In genomic region chr7:108109216-108109908, GRCh38 we compare ENCODE assay signal across 8 cellular contexts. TPM values are rescaled to one million over a fixed set of nuclear protein-coding genes. Genes with fewer than 3 reads are reported as not detected.
A peak's percentile ranks its signal among the peaks of the same experiment; 100 is the strongest.
DNase-seq lines count a peak whose midpoint lies in the region; ATAC-seq, FAIRE-seq and TF ChIP-seq lines count a peak whose summit lies in the region.

No MANE protein-coding gene starts in this region.

- no peak overlapping the region for H3K4me3 ChIP-seq in Karpas-422 (ENCODE audit: low read length)
- no peak overlapping the region for H3K4me3 ChIP-seq in WI38 (ENCODE audit: low read depth, low read length)
- no peak overlapping the region for H3K4me3 ChIP-seq in liver (ENCODE audit: low read depth in 1 of 3, low read length in 3 of 3)

- H3K36me3 ChIP-seq in Karpas-422 (ENCODE audit: insufficient read depth, low read length): no peaks in the 10 kb centered on the region
- no peaks in the 10 kb centered on the region for H3K36me3 ChIP-seq in liver (ENCODE audit: control insufficient read depth in 4 of 4, insufficient read depth in 3 of 4, low read depth in 1 of 4, low read length in 3 of 4)

- TF ChIP-seq POLR2A in GM12891 (IDR thresholded peaks at IDR 0.05; ENCODE audit: low read depth, low read length): no peak
- no peak for TF ChIP-seq POLR2A in GM18505 (IDR thresholded peaks at IDR 0.05; ENCODE audit: borderline replicate concordance, extremely low read depth, insufficient read depth, insufficient read length)

- H3K9me2 ChIP-seq in Karpas-422 (replicated peaks; ENCODE audit: insufficient read depth, low read length): no peaks in the 10 kb centered on the region

- TF ChIP-seq CTCF in WI38 (IDR thresholded peaks at IDR 0.05; ENCODE audit: low read depth, low read length): 0 out of 2 replicates have a peak, but pooled peaks have one; percentile 3
- TF ChIP-seq CTCF in liver (IDR thresholded peaks at IDR 0.05; ENCODE audit: low read depth, low read length, missing input control): peak; percentile 22

- no peaks in the 10 kb centered on the region for H3K4me1 ChIP-seq in Karpas-422 (ENCODE audit: low read length)
- peaks cover 0 to 8% (median 4%) of the 10 kb centered on the region in 4 donors for H3K4me1 ChIP-seq in liver (ENCODE audit: control insufficient read depth in 4 of 4, insufficient read depth in 4 of 4, low read length in 3 of 4)

- no peak for ATAC-seq in GM18505 (IDR thresholded peaks at IDR 0.05; ENCODE audit: unreplicated experiment)

- no peaks in the 10 kb centered on the region for H3K27me3 ChIP-seq in Karpas-422 (ENCODE audit: low read length)
- H3K27me3 ChIP-seq in liver (ENCODE audit: control insufficient read depth in 4 of 4, insufficient read depth in 4 of 4, low read length in 3 of 4): no peaks in the 10 kb centered on the region

- DNase-seq in AML-193 (lab: John Stamatoyannopoulos, UW) (peak; percentile 22 to 30), GM12891 (ENCODE audit: insufficient read length, low spot score) (no peak), Karpas-422 (peak; percentile 48), activated gamma-delta T cell treated with Interleukin-2 at 50 U/mL for 16 hours (no peak), GOT3 (lab: John Stamatoyannopoulos, UW) (no peak)

- no peak overlapping the region for H2AFZ ChIP-seq in Karpas-422 (ENCODE audit: low read length)

- H3K9ac ChIP-seq in Karpas-422 (ENCODE audit: low read length) (no peak overlapping the region), liver (ENCODE audit: low read depth in 1 of 2, low read length in 2 of 2) (no peak overlapping the region)

- H3K27ac ChIP-seq in Karpas-422 (ENCODE audit: low read length): no peak overlapping the region
- H3K27ac ChIP-seq in liver (ENCODE audit: low read depth in 1 of 2, low read length in 2 of 2): no peak overlapping the region

- no peaks in the 10 kb centered on the region for H3K9me3 ChIP-seq in Karpas-422 (ENCODE audit: low read length)
- no peaks in the 10 kb centered on the region for H3K9me3 ChIP-seq in liver (ENCODE audit: control insufficient read depth in 4 of 4, low read length in 3 of 4)

- H3K79me2 ChIP-seq in Karpas-422 (ENCODE audit: low read length): no peaks in the 10 kb centered on the region

- TF ChIP-seq RAD21 in liver (IDR thresholded peaks at IDR 0.05): peak; percentile 52 to 73

- FAIRE-seq in GM12891 (lab: Jason Lieb, UNC): peak; percentile 92

- no peaks in the 10 kb centered on the region for H4K20me1 ChIP-seq in Karpas-422 (ENCODE audit: insufficient read depth, low read depth, low read length)

- no peak overlapping the region for H3K4me2 ChIP-seq in Karpas-422 (ENCODE audit: low read depth, low read length, poor library complexity, severe bottlenecking)

- 63% methylated on average over 2 of the region's 2 CpGs for WGBS in liver

TF ChIP-seq in GM12891, 5 proteins besides CTCF, POLR2A, EP300 and RAD21:
- TF ChIP-seq POLR2AphosphoS5 (IDR thresholded peaks at IDR 0.05; ENCODE audit: low read depth, low read length) (no peak), POU2F2 (IDR thresholded peaks at IDR 0.05; ENCODE audit: low read depth, low read length) (no peak), PAX5 (IDR thresholded peaks at IDR 0.05; ENCODE audit: insufficient read depth, low read length, severe bottlenecking) (no peak), TAF1 (IDR thresholded peaks at IDR 0.05; ENCODE audit: low read depth, low read length) (no peak), SPI1 (IDR thresholded peaks at IDR 0.05; ENCODE audit: low read depth, low read length) (no peak)

TF ChIP-seq in liver, 16 proteins besides CTCF, POLR2A, EP300 and RAD21:
- TF ChIP-seq EGR1 (IDR thresholded peaks at IDR 0.05; ENCODE audit: low read depth in 2 of 2) (no peak), HNF4G (IDR thresholded peaks at IDR 0.05) (no peak), HNF4A (conservative IDR thresholded peaks at IDR 0.05) (no peak), NR2F2 (IDR thresholded peaks at IDR 0.05) (no peak), ATF3 (IDR thresholded peaks at IDR 0.05) (no peak), REST (IDR thresholded peaks at IDR 0.05) (no peak), ZBTB33 (IDR thresholded peaks at IDR 0.05) (no peak), JUND (IDR thresholded peaks at IDR 0.05) (no peak), FOXA2 (IDR thresholded peaks at IDR 0.05) (no peak)

RNA-seq across cellular contexts. Expression of gene LAMB4, which starts 20.8 kb away (rescaled TPM):
- polyA plus RNA-seq in GM12891 (2012; ENCODE audit: low read depth, missing spikeins): 0.06 TPM
- not detected in 2 replicates for total RNA-seq in Karpas-422 (2014; rRNA removed; shearing (Covaris generic); ENCODE audit: low replicate concordance)
- under 1 TPM in 1 of 2 donors, not detected in 1; under 0.01 TPM for total RNA-seq in liver
- under 1 TPM in 1 of 2 donors, not detected in 1; 0.03 TPM for polyA plus RNA-seq in liver

Comparison
In these comparisons a context has a peak if more than half of its experiments do, and no peak if none do; other contexts are left out.
1. DNase-seq: peak in AML-193 (2 of 2) and Karpas-422 (single experiment); none in GM12891 (single experiment), activated gamma-delta T cell treated with Interleukin-2 at 50 U/mL for 16 hours (single experiment) and GOT3 (single experiment).